ENCODE assay signal across 22 cellular contexts in genomic region chr2:48569433-48569832, GRCh38. TPM values are rescaled to one million over a fixed set of nuclear protein-coding genes. Genes with fewer than 3 reads are reported as not detected.
"Had no signal": no experiment of that assay in that cellular context is flagged by ENCODE, and none has a peak within 500 bp of the region (broad histone marks: within the 10 kb centered on the region; RNA-seq: fewer than 3 reads in every experiment).

No MANE protein-coding gene starts in this region.

- H3K79me2 ChIP-seq: hepatocyte, parathyroid adenoma had no signal

- H3K4me3 ChIP-seq: adrenal gland, hepatocyte, lower lobe of right lung, right lobe of liver, thyroid gland had no signal

- H3K9me3 Mint-ChIP-seq: activated CD4-positive, alpha-beta T cell treated with anti-CD3 and anti-CD28 coated beads, Interleukin-2, amount 10 ng/mL, durations not matched to agents 24 days and 14 days; activated T-cell treated with anti-CD3 and anti-CD28 coated beads, Interleukin-2, amount 50 U/mL, for 24 hours; activated T-helper 2 cell treated with anti-CD3 and anti-CD28 coated beads, Interferon-gamma antibody, Interleukin-2, Interleukin-4, amounts not matched to agents 10 μg/mL and 5 μg/mL and 100 μg/mL, durations not matched to agents 14 hours and 24 hours and 36 hours; natural killer cell treated with Interleukin-12 subunit alpha and Interleukin-12 subunit beta and Interleukin-15 and Interleukin-18, amount 100 ng/mL, for 72 hours; stimulated activated effector memory CD8-positive, alpha-beta T cell treated with anti-CD3 and anti-CD28 coated beads, Interleukin-12 subunit alpha, Interleukin-12 subunit beta, amount 100 ng/mL, for 72 hours had no signal

- H3K27ac Mint-ChIP-seq: activated CD4-positive, alpha-beta T cell treated with anti-CD3 and anti-CD28 coated beads, Interleukin-2, amount 10 ng/mL, durations not matched to agents 24 days and 14 days; activated CD8-positive, alpha-beta T cell treated with anti-CD3 and anti-CD28 coated beads, Interleukin-2, amount 10 ng/mL, durations not matched to agents 7 days and 5 days; activated T-helper 2 cell treated with anti-CD3 and anti-CD28 coated beads, Interferon-gamma antibody, Interleukin-2, Interleukin-4, amounts not matched to agents 10 μg/mL and 5 μg/mL and 100 μg/mL, durations not matched to agents 14 hours and 24 hours and 36 hours; natural killer cell treated with Interleukin-12 subunit alpha and Interleukin-12 subunit beta and Interleukin-15 and Interleukin-18, amount 100 ng/mL, for 72 hours; stimulated activated effector memory CD8-positive, alpha-beta T cell treated with anti-CD3 and anti-CD28 coated beads, Interleukin-12 subunit alpha, Interleukin-12 subunit beta, amount 100 ng/mL, for 72 hours had no signal

- DNase-seq: activated CD4-positive, alpha-beta T cell treated with anti-CD3 and anti-CD28 coated beads, Interleukin-2, amount 10 ng/mL, durations not matched to agents 24 days and 14 days; activated CD8-positive, alpha-beta T cell treated with anti-CD3 and anti-CD28 coated beads, Interleukin-2, amount 10 ng/mL, durations not matched to agents 7 days and 5 days; activated naive CD4-positive, alpha-beta T cell treated with Interleukin-2 at 50 U/mL for 16 hours; activated T-cell treated with anti-CD3 and anti-CD28 coated beads, Interleukin-2, amount 50 U/mL, for 24 hours; adrenal gland; left cardiac atrium; lower lobe of right lung; right lobe of liver; small intestine; stimulated activated CD4-positive, alpha-beta T cell treated with anti-CD3 and anti-CD28 coated beads, Interleukin-4, amount 100 ng/mL, for 24 hours; thyroid gland had no signal

- H3K36me3 Mint-ChIP-seq: natural killer cell treated with Interleukin-12 subunit alpha and Interleukin-12 subunit beta and Interleukin-15 and Interleukin-18, amount 100 ng/mL, for 72 hours; stimulated activated effector memory CD8-positive, alpha-beta T cell treated with anti-CD3 and anti-CD28 coated beads, Interleukin-12 subunit alpha, Interleukin-12 subunit beta, amount 100 ng/mL, for 72 hours had no signal

- H3K4me2 ChIP-seq: hepatocyte had no signal

- H3K4me1 ChIP-seq: right lobe of liver had no signal

- H3K9ac ChIP-seq: parathyroid adenoma had no signal

- H3K9me3 ChIP-seq: adrenal gland, lower lobe of right lung, right lobe of liver, thyroid gland had no signal

- H3K4me3 Mint-ChIP-seq: activated CD4-positive, alpha-beta T cell treated with anti-CD3 and anti-CD28 coated beads, Interleukin-2, amount 10 ng/mL, durations not matched to agents 24 days and 14 days; activated CD8-positive, alpha-beta T cell treated with anti-CD3 and anti-CD28 coated beads, Interleukin-2, amount 10 ng/mL, durations not matched to agents 7 days and 5 days; activated T-cell treated with anti-CD3 and anti-CD28 coated beads, Interleukin-2, amount 50 U/mL, for 24 hours; stimulated activated effector memory CD8-positive, alpha-beta T cell treated with anti-CD3 and anti-CD28 coated beads, Interleukin-12 subunit alpha, Interleukin-12 subunit beta, amount 100 ng/mL, for 72 hours had no signal

- H3K27me3 ChIP-seq: adrenal gland, hepatocyte, right lobe of liver, thyroid gland had no signal

- H2AFZ ChIP-seq: hepatocyte, parathyroid adenoma had no signal

- FAIRE-seq: colon, endometrium, islet of Langerhans, small intestine had no signal

- ATAC-seq: activated CD8-positive, alpha-beta T cell treated with anti-CD3 and anti-CD28 coated beads, Interleukin-2, amount 10 ng/mL, durations not matched to agents 7 days and 5 days; right lobe of liver had no signal

- H3K36me3 ChIP-seq: adrenal gland, lower lobe of right lung, right lobe of liver, thyroid gland had no signal

- H3K27ac ChIP-seq: hepatocyte, lower lobe of right lung, parathyroid adenoma, right lobe of liver, thyroid gland had no signal

RNA-seq across cellular contexts. Expression of gene GTF2A1L, which starts 48.2 kb away (rescaled TPM):
- total RNA-seq: activated CD4-positive, alpha-beta T cell treated with anti-CD3 and anti-CD28 coated beads, Interleukin-2, amount 10 ng/mL, durations not matched to agents 24 days and 14 days; activated CD8-positive, alpha-beta T cell treated with anti-CD3 and anti-CD28 coated beads, Interleukin-2, amount 10 ng/mL, durations not matched to agents 7 days and 5 days; activated T-helper 2 cell treated with anti-CD3 and anti-CD28 coated beads, Interferon-gamma antibody, Interleukin-2, Interleukin-4, amounts not matched to agents 10 μg/mL and 5 μg/mL and 100 μg/mL, durations not matched to agents 14 hours and 24 hours and 36 hours; glomerular endothelial cell; left cardiac atrium; lower lobe of right lung; mesenteric fat pad; natural killer cell treated with Interleukin-12 subunit alpha and Interleukin-12 subunit beta and Interleukin-15 and Interleukin-18, amount 100 ng/mL, for 72 hours; T-helper 1 cell treated with Interleukin-12 subunit alpha and Interleukin-12 subunit beta and Interleukin-4 antibody, amounts not matched to agents 30 ng/mL and 1 ng/mL, for 36 hours had no signal
